18 cellular contexts compared by ENCODE assay signal in the genomic region with DNA sequence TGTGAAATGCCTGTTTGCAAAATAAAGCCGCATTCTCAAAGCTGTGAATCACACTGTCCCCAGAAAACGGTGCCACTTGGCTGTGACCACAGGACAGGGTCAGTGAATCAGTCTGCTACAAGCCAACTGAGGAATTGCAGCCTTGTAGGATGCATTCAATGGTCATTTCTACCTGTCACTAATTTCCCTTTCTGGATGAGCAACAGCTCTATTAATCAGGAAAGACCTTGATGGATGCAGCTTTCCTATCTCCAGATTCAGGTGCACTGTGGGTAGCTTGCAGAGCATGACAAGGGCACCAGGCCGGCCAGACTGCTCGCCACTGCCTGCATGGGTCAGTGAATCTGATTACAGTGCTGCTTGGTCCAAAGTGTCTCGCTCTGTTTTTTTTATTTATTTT.
"Had no signal": no experiment of that assay in that cellular context is flagged by ENCODE, and none has a peak within 500 bp of the region (broad histone marks: within the 10 kb centered on the region; RNA-seq: fewer than 3 reads in every experiment).

No MANE protein-coding gene starts in this region.

- H3K4me3 ChIP-seq: gastrocnemius medialis, left ventricle myocardium inferior, lower lobe of right lung, prostate gland, right lobe of liver, spleen, tibial nerve, upper lobe of right lung had no signal

- DNase-seq: effector memory CD4-positive, alpha-beta T cell; gastrocnemius medialis; glutamatergic neuron; islet precursor cell; left ventricle myocardium inferior; lower lobe of right lung; naive B cell; occipital lobe; spleen; stimulated activated CD4-positive, alpha-beta T cell treated with anti-CD3 and anti-CD28 coated beads, Interleukin-15, amount 100 ng/mL, for 24 hours; stimulated activated CD4-positive, alpha-beta T cell treated with anti-CD3 and anti-CD28 coated beads, Interleukin-1b, Interleukin-23, amount 100 ng/mL, for 48 hours; stimulated activated CD4-positive, alpha-beta T cell treated with anti-CD3 and anti-CD28 coated beads, Interleukin-4, amount 100 ng/mL, for 24 hours; upper lobe of right lung had no signal

- ATAC-seq: esophagus mucosa; gastrocnemius medialis; lower lobe of right lung; right lobe of liver; stimulated activated memory B cell treated with anti-CD40 and anti-IgM and Interleukin-4, amounts not matched to agents 10 μg/mL and 1 μg/mL and 100 μg/mL, for 72 hours; upper lobe of right lung had no signal
